Comparison of ENCODE assay signal across 8 cellular contexts in the genomic region with DNA sequence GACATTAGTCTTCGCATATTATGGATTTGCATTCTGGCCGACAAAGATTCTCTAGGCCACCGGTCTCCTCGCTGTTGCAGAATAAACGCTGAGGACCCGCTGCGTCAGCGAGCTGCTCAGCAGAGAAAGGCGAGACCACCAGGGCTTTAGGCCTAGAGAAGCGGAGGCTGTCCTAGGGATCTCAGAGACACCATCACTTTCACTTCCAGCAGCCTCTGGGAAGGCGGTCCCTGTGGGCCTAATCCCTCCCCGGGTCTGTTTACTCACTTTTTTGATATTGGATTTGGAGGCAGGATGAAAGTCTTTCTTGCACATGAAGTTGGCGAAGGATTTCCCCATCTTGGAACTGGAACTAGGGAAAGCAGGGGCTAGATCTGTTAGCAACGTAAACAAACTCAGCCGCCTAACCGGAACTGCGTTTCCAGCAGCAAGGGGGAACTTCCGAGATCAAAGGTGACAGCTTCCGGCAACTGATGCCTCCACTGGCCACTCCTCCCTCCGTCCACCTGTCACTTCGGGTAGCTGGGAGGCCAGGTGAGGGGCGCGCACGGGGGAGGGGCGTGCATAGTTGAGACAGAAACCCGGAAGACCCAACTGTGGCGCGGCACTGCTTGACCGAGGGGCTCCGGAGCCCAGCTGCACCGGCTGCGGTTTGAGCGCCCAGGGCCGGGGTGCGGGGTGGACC. TPM values are rescaled to one million over a fixed set of nuclear protein-coding genes. Genes with fewer than 3 reads are reported as not detected.
DNase-seq lines count a peak whose midpoint lies in the region; ATAC-seq, FAIRE-seq and TF ChIP-seq lines count a peak whose summit lies in the region.

Gene SCRN3 (plus strand): TSS at position 447 of the 685 bp plus-strand sequence. CDS start 2,554 bp downstream, outside the sequence.

- H3K9ac ChIP-seq in BLaER1, result peak within 1 kb of the TSS; percentile 83

- H4K20me1 ChIP-seq in BLaER1, result peaks cover 44% of the 10 kb centered on the region; the same call in 1 of the 2 replicates

- H3K27ac ChIP-seq in BLaER1 (peak within 1 kb of the TSS; percentile 78), left lung (peak within 1 kb of the TSS; percentile 90 to 91)

- peak within 1 kb of the TSS; percentile 88 for H3K4me2 ChIP-seq in BLaER1

- intact Hi-C loops in left lung (cut with DNase I), result no loop called here

- no peak for TF ChIP-seq CTCF in left lung (IDR thresholded peaks at IDR 0.05)

- H3K9me3 ChIP-seq in BLaER1 (no peaks in the 10 kb centered on the region), left lung (no peaks in the 10 kb centered on the region)

- DNase-seq in GM19239 (ENCODE audit: insufficient read length, low spot score), result peak; percentile 82
- peak; percentile 95 to 98 for DNase-seq in NCI-H526 (lab: John Stamatoyannopoulos, UW)
- DNase-seq in activated CD4-positive, alpha-beta T cell treated with anti-CD3 and anti-CD28 coated beads, Interleukin-2, amount 50 U/mL, for 24 hours (ENCODE audit: low read depth in 1 of 2, low spot score in 1 of 2), result peak; percentile 41 to 69
- DNase-seq in dermis blood vessel endothelial cell, result peak; percentile 76
- peak; percentile 89 for DNase-seq in left lung
- peak; percentile 56 to 59 for DNase-seq in stimulated activated CD4-positive, alpha-beta T cell treated with anti-CD3 and anti-CD28 coated beads, Interleukin-2, amount 100 ng/mL, for 48 hours

- H3K36me3 ChIP-seq in BLaER1 (peaks cover 28% of the 10 kb centered on the region), left lung (peaks cover 0 to 13% of the 10 kb centered on the region in 2 donors)

- H3K4me3 ChIP-seq in BLaER1 (peak within 1 kb of the TSS; percentile 88), left lung (peak within 1 kb of the TSS; percentile 78 to 92)

- ATAC-seq in HG03457 (IDR thresholded peaks at IDR 0.05; ENCODE audit: unreplicated experiment) (peak; percentile 92), left lung (peak; percentile 99)

- H3K4me1 ChIP-seq in BLaER1 (peaks cover 26% of the 10 kb centered on the region), left lung (peaks cover 3 to 40% of the 10 kb centered on the region in 2 donors)

- H3K27me3 ChIP-seq in BLaER1 (no peaks in the 10 kb centered on the region), left lung (no peaks in the 10 kb centered on the region)

- FAIRE-seq in GM19239 (lab: Jason Lieb, UNC), result peak; percentile 100

RNA-seq across cellular contexts. Expression of gene SCRN3, which starts in this region (rescaled TPM):
- 24.0 and 31.6 TPM in 2 replicates for total RNA-seq in dermis blood vessel endothelial cell
- total RNA-seq in left lung, result 10 to 100 TPM; 22.6 to 31.9 TPM

Comparison
In these comparisons a context has a peak if more than half of its experiments do, and no peak if none do; other contexts are left out.
1. Peak in every context shown above with its lines: DNase-seq, ATAC-seq, H3K4me3 ChIP-seq and H3K27ac ChIP-seq.